In the genomic region with DNA sequence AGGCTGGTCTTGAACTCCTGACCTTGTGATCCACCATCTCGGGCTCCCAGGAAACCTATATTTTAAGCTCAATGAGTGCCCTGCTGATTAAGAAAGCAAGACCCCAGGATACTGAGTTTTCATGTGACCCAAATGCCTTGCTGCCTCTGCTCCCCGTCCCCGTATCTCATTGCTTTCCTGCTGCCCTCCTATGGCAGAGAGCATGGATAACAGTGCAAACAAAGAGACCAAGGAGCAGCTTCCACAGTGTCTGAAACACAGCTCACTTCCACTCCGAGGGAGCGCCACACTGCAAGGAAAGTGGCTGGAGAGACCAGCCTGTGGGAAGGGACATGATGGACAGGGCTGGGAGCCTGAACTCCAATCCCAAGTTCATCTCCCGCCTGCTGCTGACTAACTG, we compare ENCODE assay signal across 1 cellular context.
TF ChIP-seq lines count a peak whose summit lies in the region.

No MANE protein-coding gene starts in this region.

TF ChIP-seq in HepG2, 621 proteins besides CTCF, POLR2A, EP300 and RAD21 (continued from another document):
- TF ChIP-seq POLR2G (IDR thresholded peaks at IDR 0.05; ENCODE audit: low read depth, low read length), result no peak
- TF ChIP-seq THAP11 (CRISPR knock-in tag; IDR thresholded peaks at IDR 0.05), result no peak
- peak; percentile 17; the same call in 1 of the 2 replicates for TF ChIP-seq STAG1 (CRISPR knock-in tag; IDR thresholded peaks at IDR 0.05)
- TF ChIP-seq ZNF251 (CRISPR knock-in tag; IDR thresholded peaks at IDR 0.05), result no peak
- no peak for TF ChIP-seq FOXA1 (IDR thresholded peaks at IDR 0.05)
- 0 out of 2 replicates have a peak, but pooled peaks have one; percentile 7 for TF ChIP-seq FOXA1 (CRISPR knock-in tag; IDR thresholded peaks at IDR 0.05)
- no peak for TF ChIP-seq RXRB (CRISPR knock-in tag; IDR thresholded peaks at IDR 0.05; ENCODE audit: borderline replicate concordance)
- TF ChIP-seq, protein P1, sequence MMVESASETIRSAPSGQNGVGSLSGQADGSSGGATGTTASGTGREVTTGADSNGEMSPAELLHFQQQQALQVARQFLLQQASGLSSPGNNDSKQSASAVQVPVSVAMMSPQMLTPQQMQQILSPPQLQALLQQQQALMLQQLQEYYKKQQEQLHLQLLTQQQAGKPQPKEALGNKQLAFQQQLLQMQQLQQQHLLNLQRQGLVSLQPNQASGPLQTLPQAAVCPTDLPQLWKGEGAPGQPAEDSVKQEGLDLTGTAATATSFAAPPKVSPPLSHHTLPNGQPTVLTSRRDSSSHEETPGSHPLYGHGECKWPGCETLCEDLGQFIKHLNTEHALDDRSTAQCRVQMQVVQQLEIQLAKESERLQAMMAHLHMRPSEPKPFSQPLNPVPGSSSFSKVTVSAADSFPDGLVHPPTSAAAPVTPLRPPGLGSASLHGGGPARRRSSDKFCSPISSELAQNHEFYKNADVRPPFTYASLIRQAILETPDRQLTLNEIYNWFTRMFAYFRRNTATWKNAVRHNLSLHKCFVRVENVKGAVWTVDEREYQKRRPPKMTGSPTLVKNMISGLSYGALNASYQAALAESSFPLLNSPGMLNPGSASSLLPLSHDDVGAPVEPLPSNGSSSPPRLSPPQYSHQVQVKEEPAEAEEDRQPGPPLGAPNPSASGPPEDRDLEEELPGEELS (CRISPR knock-in tag; IDR thresholded peaks at IDR 0.05), result no peak
TF ChIP-seq in HepG2: peak in this region for 3.
